ENCODE assay signal across 8 cellular contexts in the genomic region with DNA sequence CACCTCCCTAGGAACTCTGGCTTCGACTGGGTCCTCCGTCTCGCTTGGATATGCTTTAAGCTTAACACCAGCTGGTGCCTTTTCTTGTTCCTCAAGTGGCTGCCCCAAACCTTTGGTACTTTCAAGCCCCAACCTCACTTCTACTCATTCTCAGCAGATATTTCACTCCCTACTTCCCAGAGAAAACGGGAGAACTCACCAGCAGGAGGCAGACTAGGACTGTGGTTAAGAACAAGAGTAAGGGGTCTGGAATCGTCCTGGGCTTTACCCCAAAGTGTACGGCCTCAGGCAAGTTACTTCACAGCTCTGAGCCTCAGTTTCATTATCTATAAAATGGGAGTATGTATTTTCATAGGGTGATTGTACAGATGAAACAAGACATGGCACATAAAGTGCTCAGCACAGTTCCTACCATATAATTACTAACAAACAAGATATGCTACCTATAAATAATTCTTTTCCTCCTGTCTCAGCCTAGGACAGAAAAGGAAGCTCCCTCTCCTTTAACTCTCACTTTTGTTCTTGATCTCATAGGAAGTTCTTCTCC. TPM values are rescaled to one million over a fixed set of nuclear protein-coding genes. Genes with fewer than 3 reads are reported as not detected.
DNase-seq lines count a peak whose midpoint lies in the region; ATAC-seq and TF ChIP-seq lines count a peak whose summit lies in the region.

No MANE protein-coding gene starts in this region.

- H3K27ac Mint-ChIP-seq in activated CD4-positive, alpha-beta T cell treated with anti-CD3 and anti-CD28 coated beads, Interleukin-2, amount 10 ng/mL, durations not matched to agents 24 days and 14 days = no peak overlapping the region

- peaks cover 4% of the 10 kb centered on the region for H3K9me3 Mint-ChIP-seq in activated CD4-positive, alpha-beta T cell treated with anti-CD3 and anti-CD28 coated beads, Interleukin-2, amount 10 ng/mL, durations not matched to agents 24 days and 14 days

- no peaks in the 10 kb centered on the region for H3K4me1 Mint-ChIP-seq in activated CD4-positive, alpha-beta T cell treated with anti-CD3 and anti-CD28 coated beads, Interleukin-2, amount 10 ng/mL, durations not matched to agents 24 days and 14 days

- POLR2A ChIA-PET in GM10248 (lab: Yijun Ruan, JAX) = no interaction called here

- CTCF ChIA-PET in GM10248 (lab: Yijun Ruan, JAX) = interaction anchor here (0.6 to 1.6 kb wide), 4 partner anchors 13 to 975 kb away, joined by 3 read pairs; no protein-coding TSS in a partner anchor

- H3K4me3 ChIP-seq in choroid plexus epithelial cell (ENCODE audit: low read depth, low read length) = no peak overlapping the region

- TF ChIP-seq CTCF in GM10248 (IDR thresholded peaks at IDR 0.05; ENCODE audit: control extremely low read depth, extremely low read depth, low read depth, missing control alignments) (peak; percentile 13), choroid plexus epithelial cell (conservative IDR thresholded peaks at IDR 0.05; ENCODE audit: low read depth, low read length) (peak; percentile 81)

- DNase-seq in GM10248 (ENCODE audit: extremely low spot score) = no peak
- peak; percentile 65 for DNase-seq in NCI-H1694 (lab: John Stamatoyannopoulos, UW)
- DNase-seq in choroid plexus epithelial cell (ENCODE audit: low read depth) = peak; percentile 82
- peak; percentile 26 for DNase-seq in mucosa of gallbladder (ENCODE audit: low spot score)
- no peak for DNase-seq in activated CD4-positive, alpha-beta T cell treated with anti-CD3 and anti-CD28 coated beads, Interleukin-2, amount 10 ng/mL, durations not matched to agents 24 days and 14 days
- no peak for DNase-seq in SIG-M5 (lab: John Stamatoyannopoulos, UW)

- H3K4me3 Mint-ChIP-seq in activated CD4-positive, alpha-beta T cell treated with anti-CD3 and anti-CD28 coated beads, Interleukin-2, amount 10 ng/mL, durations not matched to agents 24 days and 14 days = no peak overlapping the region

- H3K27me3 Mint-ChIP-seq in activated CD4-positive, alpha-beta T cell treated with anti-CD3 and anti-CD28 coated beads, Interleukin-2, amount 10 ng/mL, durations not matched to agents 24 days and 14 days = peaks cover 26% of the 10 kb centered on the region

- intact Hi-C loops in activated CD4-positive, alpha-beta T cell treated with anti-CD3 and anti-CD28 coated beads, Interleukin-2, amount 10 ng/mL, durations not matched to agents 24 days and 14 days (cut with micrococcal nuclease) = no loop called here

- no peaks in the 10 kb centered on the region for H3K36me3 Mint-ChIP-seq in activated CD4-positive, alpha-beta T cell treated with anti-CD3 and anti-CD28 coated beads, Interleukin-2, amount 10 ng/mL, durations not matched to agents 24 days and 14 days (ENCODE audit: low read depth)

- ATAC-seq in GM19023 (IDR thresholded peaks at IDR 0.05; ENCODE audit: unreplicated experiment) = no peak
- no peak for ATAC-seq in GM21619 (IDR thresholded peaks at IDR 0.05; ENCODE audit: unreplicated experiment)

RNA-seq across cellular contexts. Expression of a gene that starts 37.8 kb away (rescaled TPM):
- total RNA-seq in mucosa of gallbladder = 7.6 TPM
- not detected in 2 replicates for total RNA-seq in activated CD4-positive, alpha-beta T cell treated with anti-CD3 and anti-CD28 coated beads, Interleukin-2, amount 10 ng/mL, durations not matched to agents 24 days and 14 days

Comparison
In these comparisons a context has a peak if more than half of its experiments do, and no peak if none do; other contexts are left out.
1. DNase-seq: peak in NCI-H1694 (single experiment), choroid plexus epithelial cell (single experiment) and mucosa of gallbladder (single experiment); none in GM10248 (single experiment), activated CD4-positive, alpha-beta T cell treated with anti-CD3 and anti-CD28 coated beads, Interleukin-2, amount 10 ng/mL, durations not matched to agents 24 days and 14 days (single experiment) and SIG-M5 (single experiment).